8 cellular contexts compared by ENCODE assay signal in the genomic region with DNA sequence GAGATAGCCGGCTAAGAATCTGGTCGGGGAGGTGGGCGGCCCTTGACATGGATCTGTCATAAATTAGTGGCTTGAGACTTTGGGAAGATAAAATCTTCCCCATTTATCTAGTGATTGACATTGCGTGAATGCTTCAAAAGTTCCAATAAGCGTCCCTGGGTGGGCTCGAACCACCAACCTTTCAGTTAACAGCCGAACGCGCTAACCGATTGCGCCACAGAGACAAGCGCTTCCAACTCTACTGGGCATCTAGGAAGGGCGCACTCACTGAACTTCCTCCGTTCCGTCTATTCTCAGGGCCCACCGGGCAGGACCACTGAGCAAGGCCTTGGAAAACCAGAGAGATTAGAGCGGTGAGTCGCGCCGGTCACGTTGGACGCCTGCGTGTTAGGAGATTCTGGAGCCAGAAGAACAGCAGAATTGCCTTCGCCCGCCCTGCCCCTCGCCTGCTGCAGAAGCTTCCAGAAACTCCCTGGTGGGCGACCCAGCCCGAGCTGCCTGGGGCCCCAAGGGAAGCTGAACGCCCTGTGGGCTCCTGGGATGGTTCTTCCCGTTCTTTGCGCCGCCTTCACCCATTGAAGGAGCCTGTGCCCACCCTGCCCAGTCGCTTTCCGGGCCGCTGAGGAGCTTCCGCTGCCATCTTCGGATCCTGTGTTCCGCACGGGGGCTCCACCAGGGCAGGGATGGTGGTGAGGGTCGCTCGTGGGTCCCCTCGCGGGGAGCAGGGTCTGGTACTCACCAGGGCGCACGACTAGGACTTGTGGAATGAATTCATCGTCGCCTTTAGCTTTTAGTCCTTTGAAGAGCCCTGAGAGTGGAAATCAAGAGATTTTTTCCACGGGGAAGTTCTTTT. TPM values are rescaled to one million over a fixed set of nuclear protein-coding genes. Genes with fewer than 3 reads are reported as not detected.
DNase-seq lines count a peak whose midpoint lies in the region; ATAC-seq and TF ChIP-seq lines count a peak whose summit lies in the region.
"Not testable (repeated sequence)": the region's sequence is repeated elsewhere in the genome, so short reads cannot be mapped to it uniquely, and the experiment has no call there.

No MANE protein-coding gene starts in this region.

- not testable (repeated sequence) for H3K9me3 Mint-ChIP-seq in activated T-cell treated with anti-CD3 and anti-CD28 coated beads, Interleukin-2, amount 50 U/mL, for 72 hours; mesothelial cell of epicardium

- H3K4me3 ChIP-seq in HUES48 (ENCODE audit: low read depth, low read length) (peak overlapping the region; percentile 65), cardiac fibroblast (replicated peaks in 1 of 2; ENCODE audit: low read depth in 2 of 2, low read length in 2 of 2) (peak overlapping the region in 1 of 2 donors; percentile 33), fibroblast of mammary gland (ENCODE audit: control insufficient read depth, low read depth, low read length) (peak overlapping the region; percentile 49), iPS-18a (ENCODE audit: low read length) (peak overlapping the region; percentile 57), retinal pigment epithelial cell (ENCODE audit: low read length) (peak overlapping the region; percentile 41)

- H3K27ac ChIP-seq in HUES48 (ENCODE audit: low read depth, low read length); iPS-18a (ENCODE audit: low read length): not testable (repeated sequence)

- H3K9me3 ChIP-seq in HUES48 (ENCODE audit: control insufficient read depth, insufficient read depth, low read length); iPS-18a (ENCODE audit: control insufficient read depth, low read depth, low read length): not testable (repeated sequence)

- peak overlapping the region; percentile 32 to 41 for H3K4me3 Mint-ChIP-seq in activated T-cell treated with anti-CD3 and anti-CD28 coated beads, Interleukin-2, amount 50 U/mL, for 72 hours
- H3K4me3 Mint-ChIP-seq in mesothelial cell of epicardium = peak overlapping the region; percentile 74

- DNase-seq in AG20443 (ENCODE audit: low spot score) (peak; percentile 31), cardiac fibroblast (ENCODE audit: low read depth in 2 of 2) (peak; percentile 26 to 54), fibroblast of mammary gland (ENCODE audit: low read depth) (peak; percentile 58)
- DNase-seq in activated T-cell treated with anti-CD3 and anti-CD28 coated beads, Interleukin-2, amount 50 U/mL, for 72 hours; mesothelial cell of epicardium (ENCODE audit: low spot score in 2 of 2, unreplicated experiment in 2 of 2); retinal pigment epithelial cell (ENCODE audit: low read depth): not testable (repeated sequence)

- TF ChIP-seq CTCF in cardiac fibroblast (IDR thresholded peaks at IDR 0.05; ENCODE audit: low read depth, low read length); fibroblast of mammary gland (conservative IDR thresholded peaks at IDR 0.05; ENCODE audit: control insufficient read depth, insufficient read depth, low read depth, low read length); mesothelial cell of epicardium (IDR thresholded peaks at IDR 0.05; ENCODE audit: unreplicated experiment): not testable (repeated sequence)
- peak; percentile 9 for TF ChIP-seq CTCF in retinal pigment epithelial cell (conservative IDR thresholded peaks at IDR 0.05; ENCODE audit: low read depth, low read length)

- H3K36me3 ChIP-seq in HUES48 (ENCODE audit: control insufficient read depth, insufficient read depth, low read length); iPS-18a (ENCODE audit: control insufficient read depth, low read depth, low read length): not testable (repeated sequence)

- H3K4me1 ChIP-seq in HUES48 (ENCODE audit: control insufficient read depth, insufficient read depth, low read length); iPS-18a (ENCODE audit: control insufficient read depth, low read depth, low read length): not testable (repeated sequence)

- H3K27me3 Mint-ChIP-seq in activated T-cell treated with anti-CD3 and anti-CD28 coated beads, Interleukin-2, amount 50 U/mL, for 72 hours (ENCODE audit: low read depth) = peaks cover 46% of the 10 kb centered on the region
- H3K27me3 Mint-ChIP-seq in mesothelial cell of epicardium (ENCODE audit: low read depth) = peaks cover 73% of the 10 kb centered on the region

- H3K36me3 Mint-ChIP-seq in activated T-cell treated with anti-CD3 and anti-CD28 coated beads, Interleukin-2, amount 50 U/mL, for 72 hours (ENCODE audit: insufficient read depth in 2 of 2); mesothelial cell of epicardium: not testable (repeated sequence)

- not testable (repeated sequence) for ATAC-seq in activated T-cell treated with anti-CD3 and anti-CD28 coated beads, Interleukin-2, amount 50 U/mL, for 72 hours (replicated peaks in 1 of 2)

- not testable (repeated sequence) for H3K9ac ChIP-seq in HUES48 (ENCODE audit: low read depth, low read length)
- H3K9ac ChIP-seq in iPS-18a (ENCODE audit: low read length) = peak overlapping the region; percentile 12

- H3K27ac Mint-ChIP-seq in activated T-cell treated with anti-CD3 and anti-CD28 coated beads, Interleukin-2, amount 50 U/mL, for 72 hours = not testable (repeated sequence)
- H3K27ac Mint-ChIP-seq in mesothelial cell of epicardium = peak overlapping the region; percentile 26

- not testable (repeated sequence) for H3K27me3 ChIP-seq in HUES48 (ENCODE audit: control insufficient read depth, insufficient read depth, low read length); iPS-18a (ENCODE audit: control insufficient read depth, insufficient read depth, low read length)

- H3K4me1 Mint-ChIP-seq in activated T-cell treated with anti-CD3 and anti-CD28 coated beads, Interleukin-2, amount 50 U/mL, for 72 hours (ENCODE audit: low read depth) = not testable (repeated sequence)
- peaks cover 21% of the 10 kb centered on the region for H3K4me1 Mint-ChIP-seq in mesothelial cell of epicardium

RNA-seq across cellular contexts. Expression of a gene that starts 6.6 kb away (rescaled TPM):
- 1,000 to 10,000 TPM; 1,100 to 1,278 TPM for total RNA-seq in activated T-cell treated with anti-CD3 and anti-CD28 coated beads, Interleukin-2, amount 50 U/mL, for 72 hours
- 3,774 to 3,945 TPM (median 3,937 TPM) in 3 replicates for total RNA-seq in mesothelial cell of epicardium
